ENCODE assay signal across 7 cellular contexts in the genomic region with DNA sequence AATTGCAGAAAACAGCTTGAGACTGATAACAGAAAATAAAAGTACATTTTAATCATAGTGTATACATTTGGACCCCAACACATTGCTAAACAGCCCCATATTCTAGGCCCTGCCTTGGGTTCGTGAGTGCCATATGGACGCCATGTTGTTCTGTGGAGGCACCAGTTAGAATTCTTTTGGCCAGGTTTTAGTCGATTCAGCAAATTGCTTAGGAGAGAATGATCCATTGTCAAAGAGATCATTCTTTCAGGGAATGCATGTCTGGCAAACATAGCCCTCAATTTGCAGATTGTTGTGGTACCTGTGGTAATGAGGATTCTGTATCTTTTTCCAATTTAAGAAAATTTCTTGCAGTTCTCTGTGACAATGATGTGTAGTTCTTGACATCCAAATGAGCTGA.
"Had no signal": no experiment of that assay in that cellular context is flagged by ENCODE, and none has a peak within 500 bp of the region (broad histone marks: within the 10 kb centered on the region; RNA-seq: fewer than 3 reads in every experiment).

No MANE protein-coding gene starts in this region.

- DNase-seq: H9, HCEC 1CT, KBM-7 had no signal

- H3K4me3 ChIP-seq: GM23338 had no signal

- H3K27ac ChIP-seq: KMS-11 had no signal

- ATAC-seq: GM23338 had no signal

- FAIRE-seq: H1, H54 had no signal

- H3K9ac ChIP-seq: KMS-11 had no signal

- H3K4me2 ChIP-seq: GM23338, KMS-11 had no signal

- H2AFZ ChIP-seq: GM23338 had no signal
